In genomic region chr2:200181732-200182131, GRCh38 we compare ENCODE assay signal across 1 cellular context.
TF ChIP-seq lines count a peak whose summit lies in the region.

No MANE protein-coding gene starts in this region.

TF ChIP-seq in GM23338, 12 proteins besides CTCF, POLR2A, EP300 and RAD21 (continued from another document):
- TF ChIP-seq ZNF462 (CRISPR knock-in tag; IDR thresholded peaks at IDR 0.05): no peak
